Comparison of ENCODE assay signal across 10 cellular contexts in genomic region chr1:59062743-59063142, GRCh38.
A peak's percentile ranks its signal among the peaks of the same experiment; 100 is the strongest.
DNase-seq lines count a peak whose midpoint lies in the region; ATAC-seq, FAIRE-seq and TF ChIP-seq lines count a peak whose summit lies in the region.
"Had no signal": no experiment of that assay in that cellular context is flagged by ENCODE, and none has a peak within 500 bp of the region (broad histone marks: within the 10 kb centered on the region; RNA-seq: fewer than 3 reads in every experiment).

No MANE protein-coding gene starts in this region.

- TF ChIP-seq POLR2A in K562 (conservative IDR thresholded peaks at IDR 0.05): no peak

- TF ChIP-seq EP300 in K562 (IDR thresholded peaks at IDR 0.05; ENCODE audit: low read length): peak; percentile 40

- H3K4me1 ChIP-seq in K562 (replicated peaks in 1 of 2; ENCODE audit: control insufficient read depth in 2 of 2, insufficient read depth in 2 of 2, low read length in 2 of 2): peaks cover 3 to 9% of the 10 kb centered on the region in 2 experiments; a peak in 4 of 5 replicates
- H3K4me1 ChIP-seq in iPS-20b (ENCODE audit: insufficient read depth, low read length): peaks cover 39% of the 10 kb centered on the region
- H3K4me1 ChIP-seq in thoracic aorta (ENCODE audit: control insufficient read depth in 1 of 2, low read depth in 2 of 2): peaks cover 0 to 26% of the 10 kb centered on the region in 2 donors
- H3K4me1 ChIP-seq: HAP-1 had no signal

- no peak overlapping the region for H3K9ac ChIP-seq in K562 (ENCODE audit: insufficient read depth in 1 of 2, low read depth in 2 of 2, low read length in 2 of 2)
- H3K9ac ChIP-seq in iPS-20b (ENCODE audit: low read depth, low read length): no peak overlapping the region

- no peak for TF ChIP-seq RAD21 in K562 (CRISPR knock-in tag; conservative IDR thresholded peaks at IDR 0.05 in 1 of 2, IDR thresholded peaks at IDR 0.05 in 1 of 2)

- ATAC-seq in K562 (peak; percentile 83), thoracic aorta (ENCODE audit: insufficient number of reproducible peaks, low FRiP score, low read depth) (peak; percentile 81), HG02852 (IDR thresholded peaks at IDR 0.05; ENCODE audit: unreplicated experiment) (no peak)

- peak; percentile 15 for DNase-seq in activated CD4-positive, alpha-beta T cell treated with anti-CD3 and anti-CD28 coated beads for 48 hours
- DNase-seq in activated CD4-positive, alpha-beta T cell treated with anti-CD3 and anti-CD28 coated beads, Interleukin-2, amount 50 U/mL, for 1 hour: no peak
- DNase-seq in K562 (ENCODE audit: extremely low read depth in 1 of 4, low spot score in 3 of 4) (peak in 2 of 4 experiments; percentile 25 to 68), thoracic aorta (ENCODE audit: low spot score) (peak; percentile 33), cerebellum (ENCODE audit: low spot score) (no peak)
- no peak for DNase-seq in stimulated activated CD4-positive, alpha-beta T cell treated with anti-CD3 and anti-CD28 coated beads, Interleukin-4, amount 100 ng/mL, for 4 hours
- DNase-seq: activated T-cell treated with anti-CD3 and anti-CD28 coated beads, Interleukin-2, amount 50 U/mL, for 1 hour had no signal

- H3K9me1 ChIP-seq in K562 (ENCODE audit: control insufficient read depth, insufficient read depth, low read length): no peaks in the 10 kb centered on the region

- H3K4me3 ChIP-seq in K562 (no peak overlapping the region), iPS-20b (ENCODE audit: low read length) (peak overlapping the region; percentile 15; the same call in 1 of the 2 replicates), thoracic aorta (peak overlapping the region; percentile 64)
- H3K4me3 ChIP-seq: HAP-1 had no signal

- no peaks in the 10 kb centered on the region for H4K20me1 ChIP-seq in K562 (replicated peaks; ENCODE audit: control insufficient read depth, insufficient read depth, low read length)

- in situ Hi-C loops in K562 (cut with MboI): no loop called here

- CTCF ChIA-PET in K562 (lab: Yijun Ruan, JAX; ENCODE audit: low intra/inter-chr PET ratio): no interaction called here

- POLR2A ChIA-PET in K562 (lab: Yijun Ruan, JAX): interaction anchor here (1.1 to 1.2 kb wide), 3 partner anchors 153 to 282 kb away, joined by 3 read pairs; partner anchors contain the start of gene JUN

- no peaks in the 10 kb centered on the region for H3K9me3 ChIP-seq in K562 (replicated peaks; ENCODE audit: control insufficient read depth, insufficient read depth, low read depth, low read length)
- no peaks in the 10 kb centered on the region for H3K9me3 ChIP-seq in iPS-20b (ENCODE audit: insufficient read depth, low read depth, low read length)
- H3K9me3 ChIP-seq in thoracic aorta: no peaks in the 10 kb centered on the region
- H3K9me3 ChIP-seq: HAP-1 had no signal

- H2AFZ ChIP-seq in K562 (ENCODE audit: low read depth, low read length): no peak overlapping the region

- H3K36me3 ChIP-seq in K562 (ENCODE audit: control insufficient read depth, insufficient read depth, low read length): no peaks in the 10 kb centered on the region
- H3K36me3 ChIP-seq in iPS-20b (ENCODE audit: insufficient read depth, low read depth, low read length): no peaks in the 10 kb centered on the region
- no peaks in the 10 kb centered on the region for H3K36me3 ChIP-seq in thoracic aorta
- H3K36me3 ChIP-seq: HAP-1 had no signal

- H3K27ac ChIP-seq in K562 (ENCODE audit: extremely low read depth, low read depth, low read length) (no peak overlapping the region), iPS-20b (ENCODE audit: low read length) (peak overlapping the region; percentile 7), thoracic aorta (peak overlapping the region; percentile 73 to 78)

- no peak overlapping the region; the same call in 1 of the 2 replicates for H3K4me2 ChIP-seq in K562 (ENCODE audit: insufficient read depth, low read length)

- no peaks in the 10 kb centered on the region for H3K79me2 ChIP-seq in K562 (ENCODE audit: control insufficient read depth, insufficient read depth, low read length)

- BruUV-seq in K562 (replicated peaks; lab: Mats Ljungman, UMichigan): no TSS peak

- FAIRE-seq in K562 (lab: Jason Lieb, UNC): peak; percentile 51

- WGBS in K562 (ENCODE audit: insufficient coverage, low coverage, missing lambda C conversion rate): 3% methylated on average over 5 of the region's 5 CpGs

- intact Hi-C loops in K562 (cut with micrococcal nuclease): loop anchor here (10.0 kb wide), 1 partner anchor 232 kb away; the partner anchor contains the start of gene FGGY

- TF ChIP-seq CTCF in K562 (IDR thresholded peaks at IDR 0.05 in 2 of 3, conservative IDR thresholded peaks at IDR 0.05 in 1 of 3; ENCODE audit: insufficient read depth in 2 of 3, low read depth in 1 of 3, low read length in 3 of 3) (no peak), thoracic aorta (IDR thresholded peaks at IDR 0.05) (no peak)

- H3K27me3 ChIP-seq in K562 (ENCODE audit: control insufficient read depth in 2 of 2, insufficient read depth in 2 of 2, low read length in 2 of 2) (peaks cover 0 to 4% of the 10 kb centered on the region in 2 experiments; a peak in 2 of 5 replicates), iPS-20b (ENCODE audit: insufficient read depth, low read length) (no peaks in the 10 kb centered on the region), thoracic aorta (replicated peaks; ENCODE audit: insufficient read depth) (no peaks in the 10 kb centered on the region)

TF ChIP-seq in K562, 482 proteins besides CTCF, POLR2A, EP300 and RAD21 (continues in another document):
- TF ChIP-seq ZBTB11 (CRISPR knock-in tag; IDR thresholded peaks at IDR 0.05) (no peak), RNF2 (IDR thresholded peaks at IDR 0.05) (no peak), ZFPM2 (CRISPR knock-in tag; IDR thresholded peaks at IDR 0.05) (no peak), ZNF239 (CRISPR knock-in tag; IDR thresholded peaks at IDR 0.05) (no peak), ZNF398 (CRISPR knock-in tag; IDR thresholded peaks at IDR 0.05) (no peak), JUND (IDR thresholded peaks at IDR 0.05; ENCODE audit: borderline replicate concordance, low read depth, low read length) (peak; percentile 50; the same call in 1 of the 2 replicates), JUND (tag; IDR thresholded peaks at IDR 0.05; ENCODE audit: borderline replicate concordance, low read depth, low read length) (peak; percentile 66; the same call in 1 of the 3 replicates), TRIM28 (IDR thresholded peaks at IDR 0.05) (no peak), ZC3H8 (IDR thresholded peaks at IDR 0.05) (no peak), DPF2 (IDR thresholded peaks at IDR 0.05) (peak; percentile 41; the same call in 1 of the 2 replicates), CC2D1A (IDR thresholded peaks at IDR 0.05) (no peak), HDAC2 (IDR thresholded peaks at IDR 0.05) (no peak; the same call in 1 of the 2 replicates), E2F3 (CRISPR knock-in tag; IDR thresholded peaks at IDR 0.05) (no peak), CBX1 (IDR thresholded peaks at IDR 0.05; ENCODE audit: low read depth) (no peak), MYNN (IDR thresholded peaks at IDR 0.05) (no peak), MYNN (CRISPR knock-in tag; IDR thresholded peaks at IDR 0.05) (no peak), TFAP4 (CRISPR knock-in tag; IDR thresholded peaks at IDR 0.05; ENCODE audit: borderline replicate concordance) (peak; percentile 79), MXI1 (IDR thresholded peaks at IDR 0.05; ENCODE audit: low read depth, low read length) (no peak)

Comparison
In these comparisons a context has a peak if more than half of its experiments do, and no peak if none do; other contexts are left out.
1. DNase-seq: peak in activated CD4-positive, alpha-beta T cell treated with anti-CD3 and anti-CD28 coated beads for 48 hours (single experiment) and thoracic aorta (single experiment); none in activated CD4-positive, alpha-beta T cell treated with anti-CD3 and anti-CD28 coated beads, Interleukin-2, amount 50 U/mL, for 1 hour (single experiment), cerebellum (single experiment) and stimulated activated CD4-positive, alpha-beta T cell treated with anti-CD3 and anti-CD28 coated beads, Interleukin-4, amount 100 ng/mL, for 4 hours (0 of 2).